Comparison of ENCODE assay signal across 9 cellular contexts in genomic region chr2:20052872-20053281, GRCh38. TPM values are rescaled to one million over a fixed set of nuclear protein-coding genes. Genes with fewer than 3 reads are reported as not detected.
DNase-seq lines count a peak whose midpoint lies in the region; ATAC-seq and TF ChIP-seq lines count a peak whose summit lies in the region.
"Had no signal": no experiment of that assay in that cellular context is flagged by ENCODE, and none has a peak within 500 bp of the region (broad histone marks: within the 10 kb centered on the region; RNA-seq: fewer than 3 reads in every experiment).

No MANE protein-coding gene starts in this region.

- no peak for TF ChIP-seq CTCF in dorsolateral prefrontal cortex (IDR thresholded peaks at IDR 0.05 in 54 of 56, conservative IDR thresholded peaks at IDR 0.05 in 2 of 56; ENCODE audit: low read depth in 1 of 56, partially characterized antibody in 56 of 56)
- no peak for TF ChIP-seq CTCF in mucosa of descending colon (IDR thresholded peaks at IDR 0.05)

- H3K27ac ChIP-seq in dorsolateral prefrontal cortex, result peak overlapping the region in 34 of 59 donors; percentile 94 to 100 (median 99)

- H3K4me1 ChIP-seq in mucosa of descending colon (ENCODE audit: low read depth), result peaks cover 18% of the 10 kb centered on the region

- no peaks in the 10 kb centered on the region for H3K27me3 ChIP-seq in dorsolateral prefrontal cortex

- H3K4me1 Mint-ChIP-seq in activated naive CD8-positive, alpha-beta T cell treated with anti-CD3 and anti-CD28 coated beads for 36 hours, result peaks cover 23% of the 10 kb centered on the region
- peaks cover 25% of the 10 kb centered on the region for H3K4me1 Mint-ChIP-seq in activated naive CD8-positive, alpha-beta T cell treated with anti-CD3 and anti-CD28 coated beads, Interleukin-2, amount 50 U/mL, for 24 hours

- H3K4me3 ChIP-seq in dorsolateral prefrontal cortex, result peak overlapping the region; percentile 49 to 96 (median 83)
- no peak overlapping the region for H3K4me3 ChIP-seq in mucosa of descending colon

- H3K9me3 Mint-ChIP-seq in activated naive CD8-positive, alpha-beta T cell treated with anti-CD3 and anti-CD28 coated beads for 36 hours, result no peaks in the 10 kb centered on the region
- no peaks in the 10 kb centered on the region for H3K9me3 Mint-ChIP-seq in activated naive CD8-positive, alpha-beta T cell treated with anti-CD3 and anti-CD28 coated beads, Interleukin-2, amount 50 U/mL, for 24 hours
- H3K9me3 Mint-ChIP-seq: activated naive CD8-positive, alpha-beta T cell treated with anti-CD3 and anti-CD28 coated beads, Interleukin-2, amount 10 ng/mL, durations not matched to agents 7 days and 5 days had no signal

- H3K27me3 Mint-ChIP-seq in activated naive CD8-positive, alpha-beta T cell treated with anti-CD3 and anti-CD28 coated beads for 36 hours, result peaks cover 24% of the 10 kb centered on the region
- H3K27me3 Mint-ChIP-seq in activated naive CD8-positive, alpha-beta T cell treated with anti-CD3 and anti-CD28 coated beads, Interleukin-2, amount 50 U/mL, for 24 hours, result peaks cover 24% of the 10 kb centered on the region

- no peak for ATAC-seq in activated naive CD8-positive, alpha-beta T cell treated with anti-CD3 and anti-CD28 coated beads, Interleukin-2, amount 50 U/mL, for 24 hours
- ATAC-seq in mucosa of descending colon (peak; percentile 59), GM18502 (IDR thresholded peaks at IDR 0.05; ENCODE audit: poor library complexity, unreplicated experiment) (no peak), HG03457 (IDR thresholded peaks at IDR 0.05; ENCODE audit: unreplicated experiment) (no peak)

- no peaks in the 10 kb centered on the region for H3K36me3 Mint-ChIP-seq in activated naive CD8-positive, alpha-beta T cell treated with anti-CD3 and anti-CD28 coated beads for 36 hours
- no peaks in the 10 kb centered on the region for H3K36me3 Mint-ChIP-seq in activated naive CD8-positive, alpha-beta T cell treated with anti-CD3 and anti-CD28 coated beads, Interleukin-2, amount 50 U/mL, for 24 hours (ENCODE audit: low read depth)
- H3K36me3 Mint-ChIP-seq: activated naive CD8-positive, alpha-beta T cell treated with anti-CD3 and anti-CD28 coated beads, Interleukin-2, amount 10 ng/mL, durations not matched to agents 7 days and 5 days had no signal

- H3K9me3 ChIP-seq in mucosa of descending colon, result no peaks in the 10 kb centered on the region

- no peaks in the 10 kb centered on the region for H3K36me3 ChIP-seq in mucosa of descending colon (ENCODE audit: low read depth)

- intact Hi-C loops in dorsolateral prefrontal cortex (cut with DNase I) (loop anchor here (2.0 to 5.0 kb wide), 3 partner anchors 64 to 1491 kb away; partner anchors contain the start of genes RDH14 (in 1 of the 2) and TTC32 (in 1 of the 2)), mucosa of descending colon (cut with DNase I, micrococcal nuclease) (no loop called here)

- peak; percentile 21 for DNase-seq in activated naive CD8-positive, alpha-beta T cell treated with anti-CD3 and anti-CD28 coated beads for 36 hours
- DNase-seq in activated naive CD8-positive, alpha-beta T cell treated with anti-CD3 and anti-CD28 coated beads, Interleukin-2, amount 50 U/mL, for 24 hours, result no peak
- DNase-seq in NCI-H69 (lab: John Stamatoyannopoulos, UW) (peak; percentile 73), dorsolateral prefrontal cortex (peak in 7 of 10 donors; percentile 38 to 65 (median 50)), mucosa of descending colon (peak; percentile 73 to 91 (median 81)), cortex of kidney (lab: John Stamatoyannopoulos, UW) (no peak)
- DNase-seq: activated naive CD8-positive, alpha-beta T cell treated with anti-CD3 and anti-CD28 coated beads, Interleukin-2, amount 10 ng/mL, durations not matched to agents 7 days and 5 days had no signal

- H3K4me3 Mint-ChIP-seq in activated naive CD8-positive, alpha-beta T cell treated with anti-CD3 and anti-CD28 coated beads for 36 hours, result no peak overlapping the region
- H3K4me3 Mint-ChIP-seq in activated naive CD8-positive, alpha-beta T cell treated with anti-CD3 and anti-CD28 coated beads, Interleukin-2, amount 50 U/mL, for 24 hours, result no peak overlapping the region
- H3K4me3 Mint-ChIP-seq: activated naive CD8-positive, alpha-beta T cell treated with anti-CD3 and anti-CD28 coated beads, Interleukin-2, amount 10 ng/mL, durations not matched to agents 7 days and 5 days had no signal

- no peak overlapping the region for H3K27ac Mint-ChIP-seq in activated naive CD8-positive, alpha-beta T cell treated with anti-CD3 and anti-CD28 coated beads for 36 hours
- H3K27ac Mint-ChIP-seq in activated naive CD8-positive, alpha-beta T cell treated with anti-CD3 and anti-CD28 coated beads, Interleukin-2, amount 50 U/mL, for 24 hours, result no peak overlapping the region
- H3K27ac Mint-ChIP-seq: activated naive CD8-positive, alpha-beta T cell treated with anti-CD3 and anti-CD28 coated beads, Interleukin-2, amount 10 ng/mL, durations not matched to agents 7 days and 5 days had no signal

RNA-seq across cellular contexts. Expression of gene LAPTM4A, which starts 1.4 kb away (rescaled TPM):
- total RNA-seq in activated naive CD8-positive, alpha-beta T cell treated with anti-CD3 and anti-CD28 coated beads for 36 hours, result 10 to 100 TPM; 20.5 to 20.9 TPM
- total RNA-seq in dorsolateral prefrontal cortex, result 100 to 1,000 TPM in 2 of 120 experiments, 10 to 100 TPM in 118; 41.8 to 105 (median 65.3) TPM
- 100 to 1,000 TPM; 160 to 210 (median 181) TPM for total RNA-seq in mucosa of descending colon

RNA-seq across cellular contexts. Expression of gene MATN3, which starts 40.4 kb away (rescaled TPM):
- total RNA-seq in activated naive CD8-positive, alpha-beta T cell treated with anti-CD3 and anti-CD28 coated beads for 36 hours, result not detected
- 1 to 10 TPM in 115 of 120 experiments, under 1 TPM in 5; 0.34 to 9.2 (median 2.8) TPM for total RNA-seq in dorsolateral prefrontal cortex
- under 1 TPM in 2 of 3 donors, not detected in 1; 0.70 to 0.89 TPM for total RNA-seq in mucosa of descending colon
- total RNA-seq: activated naive CD8-positive, alpha-beta T cell treated with anti-CD3 and anti-CD28 coated beads, Interleukin-2, amount 10 ng/mL, durations not matched to agents 7 days and 5 days had no signal

Comparison
In these comparisons a context has a peak if more than half of its experiments do, and no peak if none do; other contexts are left out.
1. DNase-seq: peak in activated naive CD8-positive, alpha-beta T cell treated with anti-CD3 and anti-CD28 coated beads for 36 hours (single experiment), NCI-H69 (single experiment), dorsolateral prefrontal cortex (7 of 10) and mucosa of descending colon (3 of 3); none in activated naive CD8-positive, alpha-beta T cell treated with anti-CD3 and anti-CD28 coated beads, Interleukin-2, amount 50 U/mL, for 24 hours (single experiment) and cortex of kidney (single experiment).
2. intact Hi-C loops: an anchor here in dorsolateral prefrontal cortex (2.0 to 5.0 kb wide); none called in mucosa of descending colon.